Comparison of ENCODE assay signal across 8 cellular contexts in the genomic region with DNA sequence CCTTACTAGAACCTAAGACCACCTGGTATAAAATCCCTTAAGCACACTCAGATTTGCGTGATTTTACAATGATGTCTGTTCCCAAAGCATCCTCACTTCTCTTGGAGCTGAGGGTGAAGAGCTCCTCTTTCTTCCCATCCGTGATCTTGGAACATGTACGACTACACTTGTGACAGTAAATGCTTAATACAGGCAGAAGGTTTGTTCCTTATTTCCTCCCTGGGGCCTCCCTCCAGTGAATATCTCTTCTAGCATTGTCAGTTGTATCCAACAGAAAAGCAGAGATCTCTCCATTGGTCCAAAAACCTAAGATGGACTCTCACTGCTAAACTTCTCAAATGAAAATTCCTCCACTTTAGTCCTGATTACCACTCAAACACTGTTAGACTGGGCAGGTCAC.
"Had no signal": no experiment of that assay in that cellular context is flagged by ENCODE, and none has a peak within 500 bp of the region (broad histone marks: within the 10 kb centered on the region; RNA-seq: fewer than 3 reads in every experiment).

No MANE protein-coding gene starts in this region.

- H3K27ac Mint-ChIP-seq: IgD-negative memory B cell had no signal

- DNase-seq: GM23248, GOT3, H7, HCEC 1CT, KG1 had no signal

- H3K27ac ChIP-seq: GM23248, HL-60 had no signal

- H3K9ac ChIP-seq: GM23248 had no signal

- H3K27me3 Mint-ChIP-seq: IgD-negative memory B cell had no signal

- H2AFZ ChIP-seq: GM23248 had no signal

- H3K4me3 Mint-ChIP-seq: IgD-negative memory B cell had no signal

- H3K9me3 Mint-ChIP-seq: IgD-negative memory B cell had no signal

- H3K4me3 ChIP-seq: GM23248 had no signal

- FAIRE-seq: HepG2 had no signal
